ENCODE assay signal across 28 cellular contexts in the genomic region with DNA sequence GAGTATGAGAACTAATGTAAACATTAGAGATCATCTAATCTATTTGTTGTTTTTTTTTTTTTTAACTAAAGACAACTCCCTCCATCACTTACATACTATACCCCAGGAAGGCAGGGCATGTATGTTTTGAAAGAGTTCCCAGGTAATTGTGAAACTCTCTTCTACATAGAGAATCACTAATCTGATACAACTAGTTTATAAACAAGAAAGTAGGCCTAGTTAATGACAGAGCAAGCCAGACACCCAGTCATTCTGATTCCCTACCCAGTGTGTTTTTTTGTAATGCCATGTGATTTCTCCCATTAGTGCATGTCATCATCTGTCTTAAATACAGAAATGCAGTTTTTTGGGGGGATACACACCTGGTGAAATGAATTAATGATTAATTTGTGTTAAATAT.
"Had no signal": no experiment of that assay in that cellular context is flagged by ENCODE, and none has a peak within 500 bp of the region (broad histone marks: within the 10 kb centered on the region; RNA-seq: fewer than 3 reads in every experiment).

No MANE protein-coding gene starts in this region.

- H3K27ac ChIP-seq: KMS-11, RWPE1, SJCRH30 had no signal

- H3K9me3 Mint-ChIP-seq: activated CD8-positive, alpha-beta T cell treated with anti-CD3 and anti-CD28 coated beads for 36 hours; activated naive CD8-positive, alpha-beta T cell treated with anti-CD3 and anti-CD28 coated beads, Interleukin-2, amount 10 ng/mL, durations not matched to agents 7 days and 5 days; activated T-helper 1 cell treated with anti-CD3 and anti-CD28 coated beads, Interleukin-12 subunit alpha, Interleukin-12 subunit beta, Interleukin-2, Interleukin-4 antibody, amounts not matched to agents 30 ng/mL and 10 ng/mL and 1 ng/mL, durations not matched to agents 14 hours and 24 hours and 36 hours; brain; T-helper 1 cell treated with Interleukin-12 subunit alpha and Interleukin-12 subunit beta and Interleukin-4 antibody, amounts not matched to agents 30 μg/mL and 1 μg/mL, for 36 hours had no signal

- H3K9me3 ChIP-seq: MG63, SJCRH30, SK-N-SH had no signal

- H3K27me3 ChIP-seq: MG63, SJCRH30 had no signal

- H3K4me3 Mint-ChIP-seq: activated CD8-positive, alpha-beta T cell treated with anti-CD3 and anti-CD28 coated beads for 36 hours; activated naive CD8-positive, alpha-beta T cell treated with anti-CD3 and anti-CD28 coated beads, Interleukin-2, amount 10 ng/mL, durations not matched to agents 7 days and 5 days; activated T-helper 1 cell treated with anti-CD3 and anti-CD28 coated beads, Interleukin-12 subunit alpha, Interleukin-12 subunit beta, Interleukin-2, Interleukin-4 antibody, amounts not matched to agents 30 ng/mL and 10 ng/mL and 1 ng/mL, durations not matched to agents 14 hours and 24 hours and 36 hours; brain; T-helper 1 cell treated with Interleukin-12 subunit alpha and Interleukin-12 subunit beta and Interleukin-4 antibody, amounts not matched to agents 30 μg/mL and 1 μg/mL, for 36 hours had no signal

- H3K4me1 Mint-ChIP-seq: brain had no signal

- H3K4me3 ChIP-seq: MG63, SJCRH30 had no signal

- DNase-seq: activated CD4-positive, alpha-beta T cell treated with anti-CD3 and anti-CD28 coated beads for 4 hours; activated CD8-positive, alpha-beta memory T cell treated with anti-CD3 and anti-CD28 coated beads, Interleukin-2, amount 50 U/mL, for 4 hours; activated CD8-positive, alpha-beta T cell treated with anti-CD3 and anti-CD28 coated beads for 36 hours; activated effector memory CD4-positive, alpha-beta T cell treated with Interleukin-2 at 50 U/mL for 16 hours; activated naive CD4-positive, alpha-beta T cell; activated naive CD8-positive, alpha-beta T cell treated with anti-CD3 and anti-CD28 coated beads, Interleukin-2, amount 10 ng/mL, durations not matched to agents 7 days and 5 days; aorta; MG63; MV-4-11; NCI-H1092 treated with DMSO at 0.1 percent for 48 hours; NCI-H1417 treated with DMSO at 0.1 percent for 48 hours; NCI-H1694 treated with DMSO at 0.1 percent for 48 hours; NCI-H2029 treated with DMSO at 0.1 percent for 48 hours; NCI-H345; NCI-H510A; NCI-H526 treated with DMSO at 0.1 percent for 48 hours; NCI-H82; OCI-M1; Right ventricle myocardium superior; SJCRH30; SK-N-SH had no signal

- H3K27ac Mint-ChIP-seq: activated naive CD8-positive, alpha-beta T cell treated with anti-CD3 and anti-CD28 coated beads, Interleukin-2, amount 10 ng/mL, durations not matched to agents 7 days and 5 days; activated T-helper 1 cell treated with anti-CD3 and anti-CD28 coated beads, Interleukin-12 subunit alpha, Interleukin-12 subunit beta, Interleukin-2, Interleukin-4 antibody, amounts not matched to agents 30 ng/mL and 10 ng/mL and 1 ng/mL, durations not matched to agents 14 hours and 24 hours and 36 hours; brain; T-helper 1 cell treated with Interleukin-12 subunit alpha and Interleukin-12 subunit beta and Interleukin-4 antibody, amounts not matched to agents 30 μg/mL and 1 μg/mL, for 36 hours had no signal

- H3K36me3 ChIP-seq: SJCRH30 had no signal

- H3K27me3 Mint-ChIP-seq: activated CD8-positive, alpha-beta T cell treated with anti-CD3 and anti-CD28 coated beads for 36 hours; activated naive CD8-positive, alpha-beta T cell treated with anti-CD3 and anti-CD28 coated beads, Interleukin-2, amount 10 ng/mL, durations not matched to agents 7 days and 5 days; brain had no signal

- ATAC-seq: activated CD4-positive, CD25-positive, alpha-beta regulatory T cell treated with anti-CD3 and anti-CD28 coated beads, Interleukin-2, amount 50 U/mL, for 24 hours; activated CD8-positive, alpha-beta T cell treated with anti-CD3 and anti-CD28 coated beads for 36 hours; Panc1 had no signal

- H3K4me1 ChIP-seq: SJCRH30 had no signal
